8 cellular contexts compared by ENCODE assay signal in the genomic region with DNA sequence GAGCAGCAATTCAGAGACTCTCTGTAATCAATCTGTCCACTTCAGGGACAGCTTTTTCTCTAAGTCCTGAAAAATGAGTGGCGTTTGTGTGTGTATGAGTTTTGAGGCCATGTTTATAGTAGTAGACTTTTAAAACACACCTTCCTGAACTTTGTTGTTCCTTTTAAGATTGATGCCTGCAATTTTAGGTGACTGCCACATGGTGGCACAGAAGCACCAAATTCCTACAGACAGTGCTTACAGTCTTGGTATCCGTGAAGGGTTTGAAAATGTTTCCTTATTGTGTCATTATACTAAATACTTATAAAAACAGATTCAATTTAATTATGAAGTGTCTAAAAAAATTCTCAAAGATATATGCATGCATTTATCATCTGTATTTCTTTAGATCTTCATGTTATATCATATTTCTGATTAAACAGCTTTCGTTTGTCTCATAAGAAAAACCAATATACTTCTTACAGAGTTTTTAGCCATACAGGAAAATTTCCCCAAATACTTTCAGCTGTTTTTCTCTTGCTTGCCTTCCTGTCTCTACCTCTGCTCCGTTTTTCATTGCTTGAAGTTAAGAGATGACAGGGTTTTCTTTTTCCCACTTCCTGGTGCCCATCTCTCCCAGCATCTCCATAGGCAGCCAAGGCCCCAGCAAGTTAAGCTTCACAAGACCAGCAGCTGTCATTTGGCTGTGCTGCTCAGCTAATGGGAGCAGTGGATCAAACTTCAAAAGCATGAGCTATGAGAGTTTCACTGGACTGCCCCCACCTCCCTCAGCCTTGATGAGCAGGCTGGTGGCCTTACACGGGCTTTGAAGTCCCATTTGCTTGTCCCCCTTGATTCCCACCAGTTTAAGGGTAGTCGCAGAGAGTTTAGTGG.
DNase-seq lines count a peak whose midpoint lies in the region; ATAC-seq and TF ChIP-seq lines count a peak whose summit lies in the region.

No MANE protein-coding gene starts in this region.

- H3K4me3 Mint-ChIP-seq in H9 (no peak overlapping the region), T-helper 17 cell (no peak overlapping the region)
- H3K4me3 Mint-ChIP-seq in activated CD4-positive, alpha-beta memory T cell treated with anti-CD3 and anti-CD28 coated beads for 36 hours, result no peak overlapping the region

- H2BK12ac ChIP-seq in H9 (ENCODE audit: insufficient read length, low read depth, low read length), result no peak overlapping the region

- no peak overlapping the region for H3K18ac ChIP-seq in H9 (ENCODE audit: insufficient read length, low read depth, low read length)

- no peak overlapping the region for H2BK120ac ChIP-seq in H9 (ENCODE audit: low read depth, low read length, poor library complexity, severe bottlenecking)

- no peak overlapping the region for H2AFZ ChIP-seq in H9 (ENCODE audit: low read length)

- H3K79me2 ChIP-seq in H9 (ENCODE audit: insufficient read depth, low read length), result no peaks in the 10 kb centered on the region

- H3K4me1 ChIP-seq in H9 (ENCODE audit: insufficient read depth, low read length) (no peaks in the 10 kb centered on the region), gastroesophageal sphincter (peaks cover 0 to 8% (median 4%) of the 10 kb centered on the region in 3 donors)

- peaks cover 29 to 37% of the 10 kb centered on the region in 2 experiments for H3K9me3 Mint-ChIP-seq in H9
- peaks cover 6% of the 10 kb centered on the region for H3K9me3 Mint-ChIP-seq in activated CD4-positive, alpha-beta memory T cell treated with anti-CD3 and anti-CD28 coated beads for 36 hours

- H3K4me3 ChIP-seq in gastroesophageal sphincter, result no peak overlapping the region

- no peaks in the 10 kb centered on the region for H3K23me2 ChIP-seq in H9 (ENCODE audit: insufficient read length, low read depth, low read length, poor library complexity, severe bottlenecking)

- H3K9me3 ChIP-seq in H9 (ENCODE audit: control insufficient read depth, low read depth, low read length) (peaks cover 11% of the 10 kb centered on the region), gastroesophageal sphincter (peaks cover 0 to 5% (median 0%) of the 10 kb centered on the region in 3 donors), T-helper 17 cell (ENCODE audit: control insufficient read depth, low read length, poor library complexity, severe bottlenecking) (peaks cover 4% of the 10 kb centered on the region)

- no peak for ATAC-seq in gastroesophageal sphincter
- ATAC-seq in T-helper 17 cell, result no peak

- no peak for TF ChIP-seq POLR2A in gastroesophageal sphincter (IDR thresholded peaks at IDR 0.05)

- DNase-seq in DMS53 treated with DMSO at 0.1 percent for 48 hours (lab: John Stamatoyannopoulos, UW; ENCODE audit: unreplicated experiment) (peak; percentile 19), H9 (peak; percentile 35), RKO (ENCODE audit: low spot score) (peak; percentile 39), cortex of kidney (lab: John Stamatoyannopoulos, UW) (no peak), putamen (ENCODE audit: low spot score) (no peak), T-helper 17 cell (no peak)
- DNase-seq in activated CD4-positive, alpha-beta memory T cell treated with anti-CD3 and anti-CD28 coated beads for 36 hours, result no peak

- no peaks in the 10 kb centered on the region for H3K79me1 ChIP-seq in H9 (ENCODE audit: insufficient read depth, low read depth, low read length, poor library complexity, severe bottlenecking)

- peaks cover 7 to 25% (median 11%) of the 10 kb centered on the region in 3 experiments for H3K36me3 Mint-ChIP-seq in H9 (ENCODE audit: insufficient read depth in 1 of 3, low read depth in 3 of 3)
- peaks cover 3% of the 10 kb centered on the region for H3K36me3 Mint-ChIP-seq in T-helper 17 cell (ENCODE audit: low read depth)
- no peaks in the 10 kb centered on the region for H3K36me3 Mint-ChIP-seq in activated CD4-positive, alpha-beta memory T cell treated with anti-CD3 and anti-CD28 coated beads for 36 hours

- H3K36me3 ChIP-seq in gastroesophageal sphincter, result no peaks in the 10 kb centered on the region

- POLR2A ChIA-PET in activated CD4-positive, alpha-beta memory T cell treated with anti-CD3 and anti-CD28 coated beads for 36 hours (lab: Charles Lee), result no interaction called here

- H4K8ac ChIP-seq in H9 (replicated peaks; ENCODE audit: insufficient read length, low read depth, low read length), result no peak overlapping the region

- no peak overlapping the region for H4K91ac ChIP-seq in H9 (ENCODE audit: insufficient read length, low read depth, low read length)

- H3K4ac ChIP-seq in H9 (ENCODE audit: low read depth, low read length), result no peak overlapping the region

- no CpG with 5 or more reads among the region's 6 CpGs for WGBS in H9 (ENCODE audit: extremely low coverage, insufficient read length, low lambda C conversion rate)
- WGBS in gastroesophageal sphincter (ENCODE audit: low coverage in 1 of 2), 2 donors, result 66 to 80% methylated on average over 4 to 5 of the region's 6 CpGs

- TF ChIP-seq EP300 in gastroesophageal sphincter (IDR thresholded peaks at IDR 0.05), result no peak

- H3K14ac ChIP-seq in H9 (ENCODE audit: insufficient read depth, low read length), result no peak overlapping the region

- CTCF ChIA-PET in activated CD4-positive, alpha-beta memory T cell treated with anti-CD3 and anti-CD28 coated beads for 36 hours (lab: Charles Lee), result interaction anchor here (0.8 to 4.3 kb wide), 3 partner anchors 341 to 1712 kb away, joined by 3 to 28 read pairs (median 3); no protein-coding TSS in a partner anchor

- H4K5ac ChIP-seq in H9 (ENCODE audit: insufficient read length, low read depth, low read length), result no peak overlapping the region

- H3K27ac Mint-ChIP-seq in H9 (no peak overlapping the region), T-helper 17 cell (no peak overlapping the region)
- no peak overlapping the region for H3K27ac Mint-ChIP-seq in activated CD4-positive, alpha-beta memory T cell treated with anti-CD3 and anti-CD28 coated beads for 36 hours

- no peak overlapping the region for H3K27ac ChIP-seq in H9 (ENCODE audit: insufficient read length, low read depth, low read length)
- H3K27ac ChIP-seq in gastroesophageal sphincter, result no peak overlapping the region

- H3K27me3 Mint-ChIP-seq in H9 (ENCODE audit: low read depth) (no peaks in the 10 kb centered on the region; the same call in 1 of the 2 replicates), T-helper 17 cell (peaks cover 24% of the 10 kb centered on the region)
- H3K27me3 Mint-ChIP-seq in activated CD4-positive, alpha-beta memory T cell treated with anti-CD3 and anti-CD28 coated beads for 36 hours, result peaks cover 4% of the 10 kb centered on the region

- H3K4me2 ChIP-seq in H9 (ENCODE audit: insufficient read depth, insufficient read length, low read length), result no peak overlapping the region

- TF ChIP-seq CTCF in H9 (conservative IDR thresholded peaks at IDR 0.05) (peak; percentile 86), gastroesophageal sphincter (IDR thresholded peaks at IDR 0.05) (peak; percentile 34 to 54 (median 40))

- no peak overlapping the region for H2AK5ac ChIP-seq in H9 (ENCODE audit: insufficient read length, low read length)

- no peaks in the 10 kb centered on the region for H3K27me3 ChIP-seq in H9 (ENCODE audit: insufficient read depth, low read length)
- no peaks in the 10 kb centered on the region for H3K27me3 ChIP-seq in gastroesophageal sphincter

- H2BK5ac ChIP-seq in H9 (ENCODE audit: insufficient read length, low read length), result no peak overlapping the region

- H3K4me1 Mint-ChIP-seq in H9 (no peaks in the 10 kb centered on the region), T-helper 17 cell (no peaks in the 10 kb centered on the region)
- no peaks in the 10 kb centered on the region for H3K4me1 Mint-ChIP-seq in activated CD4-positive, alpha-beta memory T cell treated with anti-CD3 and anti-CD28 coated beads for 36 hours (ENCODE audit: low read depth)

- H3K9ac ChIP-seq in H9 (ENCODE audit: extremely low read depth, insufficient read length, low read length), result no peak overlapping the region

- H4K20me1 ChIP-seq in H9 (ENCODE audit: control insufficient read depth, insufficient read depth, insufficient read length), result no peaks in the 10 kb centered on the region

- intact Hi-C loops in activated CD4-positive, alpha-beta memory T cell treated with anti-CD3 and anti-CD28 coated beads for 36 hours (cut with micrococcal nuclease), result no loop called here

- H2BK20ac ChIP-seq in H9 (ENCODE audit: low read depth, low read length, poor library complexity, severe bottlenecking), result no peak overlapping the region

- no peak overlapping the region for H2BK15ac ChIP-seq in H9 (ENCODE audit: low read depth, low read length)

- no peak overlapping the region for H3T11ph ChIP-seq in H9 (ENCODE audit: low read length)

- no peak overlapping the region for H3K56ac ChIP-seq in H9 (ENCODE audit: insufficient read length, low read depth, low read length)

- H3K23ac ChIP-seq in H9 (ENCODE audit: insufficient read length, low read depth, low read length), result no peak overlapping the region

Comparison
In these comparisons a context has a peak if more than half of its experiments do, and no peak if none do; other contexts are left out.
1. DNase-seq: peak in DMS53 treated with DMSO at 0.1 percent for 48 hours (single experiment), H9 (single experiment) and RKO (single experiment); none in cortex of kidney (single experiment), putamen (single experiment), T-helper 17 cell (0 of 3) and activated CD4-positive, alpha-beta memory T cell treated with anti-CD3 and anti-CD28 coated beads for 36 hours (single experiment).